Comparison of ENCODE assay signal across 9 cellular contexts in genomic region chr22:32204856-32205722, GRCh38. TPM values are rescaled to one million over a fixed set of nuclear protein-coding genes. Genes with fewer than 3 reads are reported as not detected.
A peak's percentile ranks its signal among the peaks of the same experiment; 100 is the strongest.
DNase-seq lines count a peak whose midpoint lies in the region; ATAC-seq and TF ChIP-seq lines count a peak whose summit lies in the region.
"Had no signal": no experiment of that assay in that cellular context is flagged by ENCODE, and none has a peak within 500 bp of the region (broad histone marks: within the 10 kb centered on the region; RNA-seq: fewer than 3 reads in every experiment).

RFPL2 (minus strand) TSS chr22:32205073; CDS start chr22:32202451, 2,622 bp downstream.

- H3K4me1 ChIP-seq in uterus = no peaks in the 10 kb centered on the region

- DNase-seq in COLO668 (lab: John Stamatoyannopoulos, UW; ENCODE audit: unreplicated experiment) = peak; percentile 88
- peak; percentile 75 for DNase-seq in LNCaP clone FGC (ENCODE audit: low read depth)
- peak; percentile 37 for DNase-seq in UCSD-AML1 (lab: John Stamatoyannopoulos, UW; ENCODE audit: unreplicated experiment)
- DNase-seq in endothelial cell (ENCODE audit: low spot score) = peak; percentile 62
- peak in 5 of 10 donors; percentile 31 to 65 (median 42) for DNase-seq in naive thymus-derived CD8-positive, alpha-beta T cell
- no peak for DNase-seq in uterus

- H3K9me3 ChIP-seq in uterus = no peaks in the 10 kb centered on the region

- H3K9me3 Mint-ChIP-seq in endothelial cell (ENCODE audit: unreplicated experiment) = no peaks in the 10 kb centered on the region
- peaks cover 0 to 4% (median 0%) of the 10 kb centered on the region in 9 donors for H3K9me3 Mint-ChIP-seq in naive thymus-derived CD8-positive, alpha-beta T cell

- peaks cover 10% of the 10 kb centered on the region for H3K36me3 Mint-ChIP-seq in endothelial cell (ENCODE audit: low read depth, unreplicated experiment)
- H3K36me3 Mint-ChIP-seq in naive thymus-derived CD8-positive, alpha-beta T cell = no peaks in the 10 kb centered on the region

- no peak for TF ChIP-seq POLR2A in uterus (IDR thresholded peaks at IDR 0.05)

- intact Hi-C loops in uterus (cut with DNase I; ENCODE audit: low total_unique reads) = no loop called here

- TF ChIP-seq CTCF in LNCaP clone FGC (IDR thresholded peaks at IDR 0.05; ENCODE audit: control insufficient read depth, extremely low read depth, insufficient read depth) (no peak), endothelial cell (IDR thresholded peaks at IDR 0.05; ENCODE audit: unreplicated experiment) (no peak), uterus (IDR thresholded peaks at IDR 0.05) (no peak)

- peak within 1 kb of the TSS; percentile 68 for H3K4me3 ChIP-seq in LNCaP clone FGC (ENCODE audit: low read depth, low read length)
- no peak within 1 kb of the TSS for H3K4me3 ChIP-seq in uterus

- no peaks in the 10 kb centered on the region for H3K36me3 ChIP-seq in uterus

- H3K27ac ChIP-seq in uterus = no peak within 1 kb of the TSS

- peak within 1 kb of the TSS; percentile 94 for H3K4me3 Mint-ChIP-seq in endothelial cell (ENCODE audit: unreplicated experiment)
- H3K4me3 Mint-ChIP-seq in naive thymus-derived CD8-positive, alpha-beta T cell = peak within 1 kb of the TSS; percentile 54 to 88 (median 80)

- POLR2A ChIA-PET in naive thymus-derived CD8-positive, alpha-beta T cell (lab: Charles Lee) = no interaction called here

- H3K27me3 Mint-ChIP-seq in endothelial cell (ENCODE audit: unreplicated experiment) = peaks cover 19% of the 10 kb centered on the region
- H3K27me3 Mint-ChIP-seq in naive thymus-derived CD8-positive, alpha-beta T cell = peaks cover 0 to 47% (median 36%) of the 10 kb centered on the region in 5 donors

- peaks cover 53% of the 10 kb centered on the region for H3K4me1 Mint-ChIP-seq in endothelial cell (ENCODE audit: unreplicated experiment)
- peaks cover 25 to 57% (median 37%) of the 10 kb centered on the region in 4 donors for H3K4me1 Mint-ChIP-seq in naive thymus-derived CD8-positive, alpha-beta T cell

- no peak within 1 kb of the TSS for H3K27ac Mint-ChIP-seq in endothelial cell (ENCODE audit: unreplicated experiment)
- peak within 1 kb of the TSS in 9 of 10 donors; percentile 46 to 92 (median 79) for H3K27ac Mint-ChIP-seq in naive thymus-derived CD8-positive, alpha-beta T cell

- H3K27me3 ChIP-seq in uterus = peaks cover 0 to 8% of the 10 kb centered on the region in 2 donors

- peak; percentile 73 to 78 for ATAC-seq in naive thymus-derived CD8-positive, alpha-beta T cell
- ATAC-seq in GM19452 (IDR thresholded peaks at IDR 0.05; ENCODE audit: unreplicated experiment) = no peak
- no peak for ATAC-seq in HG03342 (IDR thresholded peaks at IDR 0.05; ENCODE audit: unreplicated experiment)

RNA-seq across cellular contexts. Expression of gene RFPL2, which starts in this region (rescaled TPM):
- total RNA-seq in endothelial cell (ENCODE audit: unreplicated experiment) = 11.8 TPM
- total RNA-seq in naive thymus-derived CD8-positive, alpha-beta T cell = under 1 TPM; 0.69 to 0.81 TPM
- 1 to 10 TPM in 1 of 3 donors, not detected in 2; 2.4 TPM for polyA plus RNA-seq in naive thymus-derived CD8-positive, alpha-beta T cell
- total RNA-seq in uterus = not detected
- total RNA-seq: fibroblast of lung had no signal
- polyA plus RNA-seq: fibroblast of lung had no signal

Comparison
In these comparisons a context has a peak if more than half of its experiments do, and no peak if none do; other contexts are left out.
1. DNase-seq: peak in COLO668 (single experiment), LNCaP clone FGC (single experiment), UCSD-AML1 (single experiment) and endothelial cell (single experiment); none in uterus (0 of 2).
2. ATAC-seq: peak in naive thymus-derived CD8-positive, alpha-beta T cell (2 of 2); none in GM19452 (single experiment) and HG03342 (single experiment).